Comparison of ENCODE assay signal across 1 cellular context in genomic region chr3:46695177-46695961, GRCh38.
A peak's percentile ranks its signal among the peaks of the same experiment; 100 is the strongest.
TF ChIP-seq lines count a peak whose summit lies in the region.

No MANE protein-coding gene starts in this region.

TF ChIP-seq in K562, 482 proteins besides CTCF, POLR2A, EP300 and RAD21 (continued from another document):
- TF ChIP-seq ZNF12 (CRISPR knock-in tag; IDR thresholded peaks at IDR 0.05) (no peak), BHLHE40 (IDR thresholded peaks at IDR 0.05; ENCODE audit: low read length) (peak; percentile 79), GABPA (tag; conservative IDR thresholded peaks at IDR 0.05; ENCODE audit: low read depth) (peak; percentile 56), BRF2 (IDR thresholded peaks at IDR 0.05; ENCODE audit: borderline replicate concordance, insufficient read depth, insufficient read length) (no peak), JUND (IDR thresholded peaks at IDR 0.05; ENCODE audit: borderline replicate concordance, low read depth, low read length) (0 out of 2 replicates have a peak, but pooled peaks have one; percentile 17), JUND (tag; IDR thresholded peaks at IDR 0.05; ENCODE audit: borderline replicate concordance, low read depth, low read length) (no peak), COPS2 (conservative IDR thresholded peaks at IDR 0.05) (no peak), HBP1 (CRISPR knock-in tag; IDR thresholded peaks at IDR 0.05) (no peak), L3MBTL2 (IDR thresholded peaks at IDR 0.05) (peak; percentile 52), KDM4B (IDR thresholded peaks at IDR 0.05; ENCODE audit: borderline replicate concordance in 2 of 2, low read depth in 1 of 2) (no peak), ZNF3 (CRISPR knock-in tag; IDR thresholded peaks at IDR 0.05) (no peak), NFIX (CRISPR knock-in tag; IDR thresholded peaks at IDR 0.05; ENCODE audit: low read depth) (0 out of 2 replicates have a peak, but pooled peaks have one; percentile 64), ZNF431 (CRISPR knock-in tag; IDR thresholded peaks at IDR 0.05) (no peak), E2F1 (CRISPR knock-in tag; IDR thresholded peaks at IDR 0.05) (no peak), GABPB2 (CRISPR knock-in tag; conservative IDR thresholded peaks at IDR 0.05) (no peak), TEAD2 (tag; IDR thresholded peaks at IDR 0.05) (no peak), MYNN (IDR thresholded peaks at IDR 0.05) (no peak), MYNN (CRISPR knock-in tag; IDR thresholded peaks at IDR 0.05) (no peak), SPI1 (IDR thresholded peaks at IDR 0.05; ENCODE audit: borderline replicate concordance, low read depth, low read length) (peak; percentile 18; the same call in 1 of the 2 replicates), MBD2 (IDR thresholded peaks at IDR 0.05; ENCODE audit: borderline replicate concordance, low read depth) (no peak), ZFP36 (IDR thresholded peaks at IDR 0.05; ENCODE audit: low read depth, low read length, partially characterized antibody) (peak; percentile 47), ZBTB40 (IDR thresholded peaks at IDR 0.05) (0 out of 2 replicates have a peak, but pooled peaks have one; percentile 22), ZBTB40 (CRISPR knock-in tag; IDR thresholded peaks at IDR 0.05) (no peak), TRIM24 (IDR thresholded peaks at IDR 0.05) (no peak), MLX (CRISPR knock-in tag; conservative IDR thresholded peaks at IDR 0.05) (no peak)
TF ChIP-seq in K562: peak in this region for 10.
